ENCODE assay signal across 14 cellular contexts in the genomic region with DNA sequence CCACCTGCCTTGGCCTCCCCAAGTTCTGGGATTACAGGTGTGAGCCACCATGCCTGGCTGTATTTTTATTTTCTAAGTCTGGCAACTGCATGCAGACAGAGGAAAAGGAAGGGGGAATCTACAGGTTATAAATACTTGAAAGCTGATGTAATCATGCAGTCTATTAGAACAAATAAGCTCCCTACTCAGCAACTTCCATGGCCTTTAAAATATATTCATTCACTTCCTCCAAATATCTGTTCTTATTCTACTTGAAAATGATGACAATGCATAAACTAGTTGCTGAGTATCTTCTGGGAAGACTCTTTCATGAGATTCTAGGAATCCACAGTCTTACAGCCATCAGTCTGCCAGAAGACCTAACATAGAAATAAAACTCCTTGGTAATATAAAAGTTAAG.
"Had no signal": no experiment of that assay in that cellular context is flagged by ENCODE, and none has a peak within 500 bp of the region (broad histone marks: within the 10 kb centered on the region; RNA-seq: fewer than 3 reads in every experiment).

No MANE protein-coding gene starts in this region.

- H3K27me3 ChIP-seq: brain microvascular endothelial cell, foreskin keratinocyte, neural progenitor cell, ovary, tibial artery, vagina had no signal

- H3K9me3 ChIP-seq: left ventricle myocardium inferior, ovary, tibial artery, vagina had no signal

- H3K4me1 ChIP-seq: tibial artery had no signal

- H3K36me3 ChIP-seq: brain microvascular endothelial cell, left ventricle myocardium inferior, neural progenitor cell, ovary, tibial artery, vagina had no signal

- H3K9ac ChIP-seq: neural progenitor cell had no signal

- H3K4me3 ChIP-seq: left ventricle myocardium inferior, neural progenitor cell, ovary, tibial artery, vagina had no signal

- H3K27ac ChIP-seq: foreskin keratinocyte, left ventricle myocardium inferior, neural progenitor cell, ovary, tibial artery, vagina had no signal

- DNase-seq: activated gamma-delta T cell; activated T-cell treated with anti-CD3 and anti-CD28 coated beads, Interleukin-2, amount 50 U/mL, for 4 hours; amygdala; brain microvascular endothelial cell; foreskin keratinocyte; head of caudate nucleus; left ventricle myocardium inferior; ovary; retina; T-helper 17 cell; tibial artery had no signal

- H3K4me2 ChIP-seq: neural progenitor cell had no signal

- ATAC-seq: activated T-cell treated with anti-CD3 and anti-CD28 coated beads, Interleukin-2, amount 50 U/mL, for 4 hours; foreskin keratinocyte; T-helper 17 cell had no signal

- H2AFZ ChIP-seq: neural progenitor cell had no signal

- FAIRE-seq: islet of Langerhans had no signal
